Comparison of ENCODE assay signal across 8 cellular contexts in the genomic region with DNA sequence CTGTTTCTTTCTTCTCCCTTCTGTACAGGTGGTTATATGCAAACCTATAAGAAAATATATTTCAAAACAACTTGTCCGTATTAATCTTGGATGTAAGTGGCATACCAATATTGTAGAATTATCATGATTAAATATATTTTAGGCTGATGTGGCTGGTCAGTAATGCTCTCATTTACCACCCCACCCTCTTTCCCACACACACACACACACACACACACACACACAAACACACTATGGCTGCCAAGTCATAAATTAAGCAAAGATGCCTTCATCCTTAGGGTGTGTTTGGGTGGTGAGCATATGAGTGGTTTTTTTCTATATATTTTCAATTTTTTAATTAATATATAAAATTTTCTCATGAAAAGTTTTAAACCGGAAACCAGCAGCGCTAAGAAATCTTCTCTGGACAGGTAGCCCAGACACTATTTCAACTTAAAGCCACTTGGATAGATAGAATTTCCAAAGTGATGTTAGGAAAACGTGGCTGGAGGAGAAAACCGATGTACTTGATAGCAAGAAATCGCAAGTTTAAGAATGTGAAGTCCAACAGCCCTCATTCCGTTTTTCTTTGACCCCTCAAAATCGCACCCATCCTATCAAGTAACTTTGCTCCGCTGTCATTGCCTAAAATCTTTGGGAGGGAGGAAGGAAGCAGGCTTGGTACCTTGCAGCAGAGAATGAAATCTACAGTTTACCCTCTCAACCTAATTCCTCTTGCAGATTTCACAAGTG.
DNase-seq lines count a peak whose midpoint lies in the region; ATAC-seq and TF ChIP-seq lines count a peak whose summit lies in the region.

No MANE protein-coding gene starts in this region.

- TF ChIP-seq POLR2A in Raji (IDR thresholded peaks at IDR 0.05; ENCODE audit: insufficient read depth, low read depth, low read length) = peak; percentile 3; the same call in 1 of the 2 replicates
- TF ChIP-seq POLR2A in prostate gland (IDR thresholded peaks at IDR 0.05) = no peak

- H3K4me2 ChIP-seq in fibroblast of lung (ENCODE audit: extremely low read depth, insufficient read depth, low read length) = peak overlapping the region; percentile 93

- ATAC-seq in GM21786 (IDR thresholded peaks at IDR 0.05; ENCODE audit: unreplicated experiment) = no peak

- peaks cover 52% of the 10 kb centered on the region for H3K79me2 ChIP-seq in fibroblast of lung (ENCODE audit: control insufficient read depth, insufficient read depth, low read length)

- no peak overlapping the region for H2AFZ ChIP-seq in fibroblast of lung (ENCODE audit: low read length)

- intact Hi-C loops in prostate gland (cut with DNase I) = loop anchor here (10.0 kb wide), 1 partner anchor 232 kb away; a partner anchor contains a TSS

- H3K27ac ChIP-seq in fibroblast of lung (ENCODE audit: insufficient read depth, low read length) (peak overlapping the region; percentile 74), prostate gland (no peak overlapping the region)

- peaks cover 2% of the 10 kb centered on the region for H4K20me1 ChIP-seq in fibroblast of lung (ENCODE audit: control insufficient read depth, extremely low read depth, insufficient read depth, low read length)

- 35% methylated on average over 9 of the region's 9 CpGs for WGBS in prostate gland

- H3K4me1 ChIP-seq in fibroblast of lung (ENCODE audit: control insufficient read depth, extremely low read depth, insufficient read depth, low read length) = peaks cover 12% of the 10 kb centered on the region
- H3K4me1 ChIP-seq in prostate gland (replicated peaks) = no peaks in the 10 kb centered on the region

- DNase-seq in GM06990 (ENCODE audit: extremely low read depth, insufficient read length) = no peak
- peak in 1 of 2 donors; percentile 38 for DNase-seq in fibroblast of lung (ENCODE audit: low read depth in 2 of 2)
- no peak for DNase-seq in prostate gland (ENCODE audit: low spot score)
- DNase-seq in NK-92 treated with Interleukin-12 subunit alpha and Interleukin-12 subunit beta, amount 100 ng/mL, for 24 hours (lab: John Stamatoyannopoulos, UW) = no peak
- DNase-seq in ACHN = no peak
- DNase-seq in activated CD4-positive, CD25-positive, alpha-beta regulatory T cell treated with anti-CD3 and anti-CD28 coated beads, Interleukin-2, amount 50 U/mL, for 72 hours = no peak

- no peaks in the 10 kb centered on the region for H3K27me3 ChIP-seq in GM06990 (replicated peaks; ENCODE audit: control insufficient read depth, insufficient read depth, low read length)
- H3K27me3 ChIP-seq in fibroblast of lung (ENCODE audit: control insufficient read depth, insufficient read depth, low read length) = no peaks in the 10 kb centered on the region
- H3K27me3 ChIP-seq in prostate gland (replicated peaks; ENCODE audit: insufficient read depth) = no peaks in the 10 kb centered on the region

- H3K4me3 ChIP-seq in GM06990 (replicated peaks; ENCODE audit: low read depth, low read length) (peak overlapping the region; percentile 87), fibroblast of lung (replicated peaks in 1 of 4; ENCODE audit: control extremely low read depth in 1 of 4, insufficient read depth in 1 of 4, low read depth in 3 of 4, low read length in 4 of 4) (peak overlapping the region; percentile 49 to 87 (median 76)), prostate gland (peak overlapping the region; percentile 56 to 57)

- in situ Hi-C loops in ACHN (cut with HindIII; ENCODE audit: low pct_ligation_motif_present, low pct_unique_long_range_greater_than_20kb, low sequenced_read_pairs) = no loop called here

- TF ChIP-seq CTCF in GM06990 (IDR thresholded peaks at IDR 0.05; ENCODE audit: insufficient read depth, low read length, poor library complexity, severe bottlenecking) (no peak), fibroblast of lung (conservative IDR thresholded peaks at IDR 0.05 in 1 of 2, IDR thresholded peaks at IDR 0.05 in 1 of 2; ENCODE audit: low read depth in 1 of 2, low read length in 2 of 2) (no peak), prostate gland (IDR thresholded peaks at IDR 0.05) (no peak)

- H3K9me3 ChIP-seq in fibroblast of lung (ENCODE audit: control insufficient read depth, insufficient read depth, low read depth, low read length) = no peaks in the 10 kb centered on the region
- H3K9me3 ChIP-seq in prostate gland = no peaks in the 10 kb centered on the region

- H3K36me3 ChIP-seq in GM06990 (ENCODE audit: control insufficient read depth, insufficient read depth, low read length) (peaks cover 9% of the 10 kb centered on the region), fibroblast of lung (ENCODE audit: control insufficient read depth, insufficient read depth, low read length) (peaks cover 3% of the 10 kb centered on the region), prostate gland (no peaks in the 10 kb centered on the region)

- H3K9ac ChIP-seq in fibroblast of lung (ENCODE audit: insufficient read depth, low read length) = peak overlapping the region; percentile 73
